ENCODE assay signal across 20 cellular contexts in genomic region chr13:79349011-79349410, GRCh38. TPM values are rescaled to one million over a fixed set of nuclear protein-coding genes. Genes with fewer than 3 reads are reported as not detected.
DNase-seq lines count a peak whose midpoint lies in the region; ATAC-seq and TF ChIP-seq lines count a peak whose summit lies in the region.
"Had no signal": no experiment of that assay in that cellular context is flagged by ENCODE, and none has a peak within 500 bp of the region (broad histone marks: within the 10 kb centered on the region; RNA-seq: fewer than 3 reads in every experiment).

No MANE protein-coding gene starts in this region.

- no peaks in the 10 kb centered on the region for H3K79me2 ChIP-seq in fibroblast of lung (ENCODE audit: control insufficient read depth, insufficient read depth, low read length)

- H3K36me3 ChIP-seq in SK-N-MC (ENCODE audit: insufficient read depth, low read length) (peaks cover 95% of the 10 kb centered on the region), fibroblast of lung (ENCODE audit: control insufficient read depth, insufficient read depth, low read length) (peaks cover 2% of the 10 kb centered on the region)

- H3K9ac ChIP-seq in SK-N-MC (ENCODE audit: insufficient read length) (no peak overlapping the region), fibroblast of lung (ENCODE audit: insufficient read depth, low read length) (no peak overlapping the region)

- no peak overlapping the region for H3K4me2 ChIP-seq in fibroblast of lung (ENCODE audit: extremely low read depth, insufficient read depth, low read length)
- H3K4me2 ChIP-seq: GM23338 had no signal

- H2AFZ ChIP-seq in fibroblast of lung (ENCODE audit: low read length) = no peak overlapping the region
- H2AFZ ChIP-seq: GM23338 had no signal

- no peak for TF ChIP-seq CTCF in AG10803 (conservative IDR thresholded peaks at IDR 0.05; ENCODE audit: low read length)
- no peak for TF ChIP-seq CTCF in fibroblast of lung (conservative IDR thresholded peaks at IDR 0.05 in 1 of 2, IDR thresholded peaks at IDR 0.05 in 1 of 2; ENCODE audit: low read depth in 1 of 2, low read length in 2 of 2)

- ATAC-seq in HG02970 (IDR thresholded peaks at IDR 0.05; ENCODE audit: low FRiP score, unreplicated experiment) = no peak
- ATAC-seq: GM23338 had no signal

- H3K4me1 ChIP-seq in fibroblast of lung (ENCODE audit: control insufficient read depth, extremely low read depth, insufficient read depth, low read length) = no peaks in the 10 kb centered on the region
- H3K4me1 ChIP-seq: Peyer's patch, SJSA1 had no signal

- H3K27ac ChIP-seq in SK-N-MC = peak overlapping the region; percentile 40; the same call in 1 of the 2 replicates
- no peak overlapping the region for H3K27ac ChIP-seq in fibroblast of lung (ENCODE audit: insufficient read depth, low read length)
- H3K27ac ChIP-seq: 22Rv1, HL-60, Peyer's patch, SJSA1 had no signal

- H4K20me1 ChIP-seq in fibroblast of lung (ENCODE audit: control insufficient read depth, extremely low read depth, insufficient read depth, low read length) = no peaks in the 10 kb centered on the region

- H3K27me3 ChIP-seq in fibroblast of lung (ENCODE audit: control insufficient read depth, insufficient read depth, low read length) = no peaks in the 10 kb centered on the region
- H3K27me3 ChIP-seq: Peyer's patch, SJSA1 had no signal

- H3K9me3 ChIP-seq in SK-N-MC (ENCODE audit: low read depth, low read length) = no peaks in the 10 kb centered on the region
- no peaks in the 10 kb centered on the region for H3K9me3 ChIP-seq in fibroblast of lung (ENCODE audit: control insufficient read depth, insufficient read depth, low read depth, low read length)
- H3K9me3 ChIP-seq: Peyer's patch, SJSA1 had no signal

- H3K4me3 ChIP-seq in AG10803 (ENCODE audit: low read length) (no peak overlapping the region), SK-N-MC (no peak overlapping the region), fibroblast of lung (replicated peaks in 1 of 4; ENCODE audit: control extremely low read depth in 1 of 4, insufficient read depth in 1 of 4, low read depth in 3 of 4, low read length in 4 of 4) (no peak overlapping the region)
- H3K4me3 ChIP-seq: GM23338, Peyer's patch, SJSA1 had no signal

- DNase-seq in AG10803 (ENCODE audit: low read depth) = peak; percentile 20
- DNase-seq in HCEC 1CT = peak; percentile 34
- no peak for DNase-seq in SK-N-MC (ENCODE audit: low read depth, low spot score)
- DNase-seq in fibroblast of lung (ENCODE audit: low read depth in 2 of 2) = peak; percentile 30 to 68
- DNase-seq in NCI-H748 treated with DMSO at 0.1 percent for 48 hours (lab: John Stamatoyannopoulos, UW) = no peak
- no peak for DNase-seq in stimulated activated CD4-positive, alpha-beta T cell treated with anti-CD3 and anti-CD28 coated beads, Interleukin-1b, Interleukin-23, amount 100 ng/mL, for 48 hours
- DNase-seq in cerebellum (ENCODE audit: low spot score) = no peak
- DNase-seq: DMS79 treated with DMSO at 0.1 percent for 48 hours; GDM1; HFFc6; NCI-H1105 treated with DMSO at 0.1 percent for 48 hours; NCI-H1694; NCI-H2081 treated with DMSO at 0.1 percent for 48 hours; NK-92 treated with Interleukin-12 subunit alpha and Interleukin-12 subunit beta, amount 100 ng/mL, for 24 hours; Peyer's patch had no signal

RNA-seq across cellular contexts. Expression of gene RBM26, which starts 57.0 kb away (rescaled TPM):
- 15.9 and 20.3 TPM in 2 replicates for total RNA-seq in fibroblast of lung
- 19.9 and 23.4 TPM in 2 replicates for polyA plus RNA-seq in fibroblast of lung
- polyA plus RNA-seq in fibroblast of lung (2012) = 15.0 and 17.6 TPM in 2 replicates
- polyA minus RNA-seq in fibroblast of lung (ENCODE audit: low replicate concordance) = 2.8 and 5.4 TPM in 2 replicates
- 71.5 TPM for total RNA-seq in cerebellum

Comparison
In these comparisons a context has a peak if more than half of its experiments do, and no peak if none do; other contexts are left out.
1. DNase-seq: peak in AG10803 (single experiment), HCEC 1CT (single experiment) and fibroblast of lung (2 of 2); none in SK-N-MC (single experiment), NCI-H748 treated with DMSO at 0.1 percent for 48 hours (single experiment), stimulated activated CD4-positive, alpha-beta T cell treated with anti-CD3 and anti-CD28 coated beads, Interleukin-1b, Interleukin-23, amount 100 ng/mL, for 48 hours (single experiment) and cerebellum (single experiment).